In genomic region chr4:94545296-94545695, GRCh38 we compare ENCODE assay signal across 16 cellular contexts.
DNase-seq lines count a peak whose midpoint lies in the region; ATAC-seq and TF ChIP-seq lines count a peak whose summit lies in the region.
"Had no signal": no experiment of that assay in that cellular context is flagged by ENCODE, and none has a peak within 500 bp of the region (broad histone marks: within the 10 kb centered on the region; RNA-seq: fewer than 3 reads in every experiment).

No MANE protein-coding gene starts in this region.

- no peak overlapping the region for H3K4me3 Mint-ChIP-seq in activated T-cell treated with anti-CD3 and anti-CD28 coated beads, Interleukin-2, amount 50 U/mL, for 72 hours
- H3K4me3 Mint-ChIP-seq in activated T-cell treated with anti-CD3 and anti-CD28 coated beads, Interleukin-2, amount 50 U/mL, for 24 hours = no peak overlapping the region

- TF ChIP-seq CTCF in fibroblast of villous mesenchyme (IDR thresholded peaks at IDR 0.05; ENCODE audit: insufficient read depth, low read depth, low read length) (no peak), tibial artery (IDR thresholded peaks at IDR 0.05) (no peak)

- H3K27me3 Mint-ChIP-seq in activated T-cell treated with anti-CD3 and anti-CD28 coated beads, Interleukin-2, amount 50 U/mL, for 72 hours (ENCODE audit: low read depth) = no peaks in the 10 kb centered on the region
- no peaks in the 10 kb centered on the region for H3K27me3 Mint-ChIP-seq in activated T-cell treated with anti-CD3 and anti-CD28 coated beads, Interleukin-2, amount 50 U/mL, for 24 hours

- H3K9ac ChIP-seq in adipocyte (ENCODE audit: low read length) = peak overlapping the region; percentile 19

- H3K27me3 ChIP-seq in adipocyte (replicated peaks; ENCODE audit: control insufficient read depth, insufficient read depth, low read length) (no peaks in the 10 kb centered on the region), tibial artery (no peaks in the 10 kb centered on the region)
- H3K27me3 ChIP-seq: suprapubic skin had no signal

- H3K27ac Mint-ChIP-seq in activated T-cell treated with anti-CD3 and anti-CD28 coated beads, Interleukin-2, amount 50 U/mL, for 72 hours = peak overlapping the region; percentile 46
- H3K27ac Mint-ChIP-seq in activated T-cell treated with anti-CD3 and anti-CD28 coated beads, Interleukin-2, amount 50 U/mL, for 24 hours = no peak overlapping the region

- peaks cover 2% of the 10 kb centered on the region for H3K36me3 ChIP-seq in adipocyte (ENCODE audit: control insufficient read depth, insufficient read depth, low read length, severe bottlenecking)
- no peaks in the 10 kb centered on the region for H3K36me3 ChIP-seq in tibial artery
- H3K36me3 ChIP-seq: suprapubic skin had no signal

- H3K27ac ChIP-seq in tibial artery = peak overlapping the region; percentile 34 to 50
- H3K27ac ChIP-seq: 22Rv1, suprapubic skin had no signal

- no peak for ATAC-seq in activated T-cell treated with anti-CD3 and anti-CD28 coated beads, Interleukin-2, amount 50 U/mL, for 72 hours (replicated peaks in 1 of 2)
- ATAC-seq in HG02763 (IDR thresholded peaks at IDR 0.05; ENCODE audit: unreplicated experiment) = no peak

- H3K4me3 ChIP-seq in adipocyte (ENCODE audit: low read length) = peak overlapping the region; percentile 39
- H3K4me3 ChIP-seq in fibroblast of villous mesenchyme (ENCODE audit: low read depth, low read length) = no peak overlapping the region
- no peak overlapping the region for H3K4me3 ChIP-seq in tibial artery
- H3K4me3 ChIP-seq: suprapubic skin had no signal

- peaks cover 1 to 4% of the 10 kb centered on the region in 2 donors for H3K9me3 Mint-ChIP-seq in activated T-cell treated with anti-CD3 and anti-CD28 coated beads, Interleukin-2, amount 50 U/mL, for 72 hours
- peaks cover 2% of the 10 kb centered on the region for H3K9me3 Mint-ChIP-seq in activated T-cell treated with anti-CD3 and anti-CD28 coated beads, Interleukin-2, amount 50 U/mL, for 24 hours

- H3K4me1 Mint-ChIP-seq in activated T-cell treated with anti-CD3 and anti-CD28 coated beads, Interleukin-2, amount 50 U/mL, for 72 hours (ENCODE audit: low read depth) = no peaks in the 10 kb centered on the region
- H3K4me1 Mint-ChIP-seq in activated T-cell treated with anti-CD3 and anti-CD28 coated beads, Interleukin-2, amount 50 U/mL, for 24 hours (ENCODE audit: low read depth) = peaks cover 10% of the 10 kb centered on the region

- peaks cover 20% of the 10 kb centered on the region for H3K4me1 ChIP-seq in adipocyte (ENCODE audit: control insufficient read depth, insufficient read depth, low read length)
- H3K4me1 ChIP-seq in tibial artery = peaks cover 0 to 77% (median 35%) of the 10 kb centered on the region in 4 donors

- DNase-seq in activated T-cell treated with anti-CD3 and anti-CD28 coated beads, Interleukin-2, amount 50 U/mL, for 72 hours = no peak
- no peak for DNase-seq in activated T-cell treated with anti-CD3 and anti-CD28 coated beads, Interleukin-2, amount 50 U/mL, for 24 hours
- peak; percentile 63 for DNase-seq in adipocyte (ENCODE audit: low read depth)
- peak; percentile 75 for DNase-seq in fibroblast of villous mesenchyme (ENCODE audit: low read depth)
- no peak for DNase-seq in tibial artery
- no peak for DNase-seq in SK-N-DZ (ENCODE audit: low spot score)
- no peak for DNase-seq in midbrain (lab: John Stamatoyannopoulos, UW)
- DNase-seq: activated naive CD4-positive, alpha-beta T cell treated with Interleukin-2 at 50 U/mL for 16 hours; cortex of kidney; mesendoderm; NCI-H1930; NK-92 treated with Interleukin-12 subunit alpha and Interleukin-12 subunit beta, amount 100 ng/mL, for 24 hours; T-helper 1 cell had no signal

- intact Hi-C loops in tibial artery (cut with DNase I; ENCODE audit: low total_unique reads) = no loop called here

- H3K9me3 ChIP-seq in adipocyte (ENCODE audit: control insufficient read depth, low read length) (no peaks in the 10 kb centered on the region), tibial artery (no peaks in the 10 kb centered on the region)
- H3K9me3 ChIP-seq: suprapubic skin had no signal

- peaks cover 0 to 4% of the 10 kb centered on the region in 2 donors for H3K36me3 Mint-ChIP-seq in activated T-cell treated with anti-CD3 and anti-CD28 coated beads, Interleukin-2, amount 50 U/mL, for 72 hours (ENCODE audit: insufficient read depth in 2 of 2)
- peaks cover 6% of the 10 kb centered on the region for H3K36me3 Mint-ChIP-seq in activated T-cell treated with anti-CD3 and anti-CD28 coated beads, Interleukin-2, amount 50 U/mL, for 24 hours (ENCODE audit: low read depth)

Comparison
In these comparisons a context has a peak if more than half of its experiments do, and no peak if none do; other contexts are left out.
1. DNase-seq: peak in adipocyte (single experiment) and fibroblast of villous mesenchyme (single experiment); none in activated T-cell treated with anti-CD3 and anti-CD28 coated beads, Interleukin-2, amount 50 U/mL, for 72 hours (0 of 2), activated T-cell treated with anti-CD3 and anti-CD28 coated beads, Interleukin-2, amount 50 U/mL, for 24 hours (single experiment), tibial artery (0 of 2), SK-N-DZ (single experiment) and midbrain (single experiment).